Comparison of ENCODE assay signal across 34 cellular contexts in genomic region chr16:16833165-16833564, GRCh38.
"Had no signal": no experiment of that assay in that cellular context is flagged by ENCODE, and none has a peak within 500 bp of the region (broad histone marks: within the 10 kb centered on the region; RNA-seq: fewer than 3 reads in every experiment).

No MANE protein-coding gene starts in this region.

- H3K36me3 ChIP-seq: MG63 had no signal

- H3K4me3 ChIP-seq: MG63 had no signal

- DNase-seq: Kasumi-1, MG63, MM.1S, MV-4-11, NCI-H1048, NCI-H1092, NCI-H1092 treated with DMSO at 0.1 percent for 48 hours, NCI-H1105, NCI-H1105 treated with DMSO at 0.1 percent for 48 hours, NCI-H1417, NCI-H1417 treated with DMSO at 0.1 percent for 48 hours, NCI-H1436, NCI-H1436 treated with DMSO at 0.1 percent for 48 hours, NCI-H146, NCI-H1694, NCI-H1694 treated with DMSO at 0.1 percent for 48 hours, NCI-H187, NCI-H187 treated with DMSO at 0.1 percent for 48 hours, NCI-H1930, NCI-H2029, NCI-H2029 treated with DMSO at 0.1 percent for 48 hours, NCI-H2081, NCI-H2081 treated with DMSO at 0.1 percent for 48 hours, NCI-H2107, NCI-H2171, NCI-H2171 treated with DMSO at 0.1 percent for 48 hours, NCI-H2227 treated with DMSO at 0.1 percent for 48 hours, NCI-H226, NCI-H345, NCI-H446, NCI-H446 treated with DMSO at 0.1 percent for 48 hours, NCI-H510A, NCI-H510A treated with DMSO at 0.1 percent for 48 hours, NCI-H524 had no signal

- H3K27me3 ChIP-seq: MG63 had no signal

- H3K9me3 ChIP-seq: MG63 had no signal
